Comparison of ENCODE assay signal across 17 cellular contexts in the genomic region with DNA sequence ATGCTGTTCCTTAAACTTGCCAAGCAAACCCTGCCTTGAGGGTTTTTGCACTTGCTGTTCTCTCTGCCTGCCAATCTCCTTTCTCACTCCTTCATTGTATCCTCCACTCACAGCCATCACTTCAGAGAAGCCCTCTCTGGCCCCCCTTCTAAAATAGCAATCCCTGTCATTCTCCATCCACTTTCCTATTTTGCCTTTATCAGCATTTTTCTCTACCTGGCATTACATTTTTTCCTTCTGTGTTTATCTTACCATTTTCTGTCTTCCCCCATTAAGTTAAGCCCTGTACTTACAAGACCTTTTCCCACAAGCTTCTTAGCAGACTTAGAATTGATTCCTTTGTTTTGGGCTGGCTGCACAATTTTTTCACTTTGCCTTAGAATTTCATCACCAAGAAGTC. TPM values are rescaled to one million over a fixed set of nuclear protein-coding genes. Genes with fewer than 3 reads are reported as not detected.
DNase-seq lines count a peak whose midpoint lies in the region; ATAC-seq, FAIRE-seq and TF ChIP-seq lines count a peak whose summit lies in the region.
"Had no signal": no experiment of that assay in that cellular context is flagged by ENCODE, and none has a peak within 500 bp of the region (broad histone marks: within the 10 kb centered on the region; RNA-seq: fewer than 3 reads in every experiment).

No MANE protein-coding gene starts in this region.

- intact Hi-C loops in CD14-positive monocyte (cut with micrococcal nuclease) = no loop called here
- intact Hi-C loops in K562 (cut with micrococcal nuclease) = no loop called here

- H3K9me1 ChIP-seq in K562 (ENCODE audit: control insufficient read depth, insufficient read depth, low read length) = no peaks in the 10 kb centered on the region

- H3K9me3 ChIP-seq in A549 (no peaks in the 10 kb centered on the region), K562 (replicated peaks; ENCODE audit: control insufficient read depth, insufficient read depth, low read depth, low read length) (no peaks in the 10 kb centered on the region)
- H3K9me3 ChIP-seq: BE2C had no signal

- no peak overlapping the region for H3K27ac ChIP-seq in A549
- no peak overlapping the region for H3K27ac ChIP-seq in K562 (ENCODE audit: extremely low read depth, low read depth, low read length)
- H3K27ac ChIP-seq: C4-2B had no signal

- peak overlapping the region in 4 of 7 donors; percentile 6 to 58 (median 28) for H3K27ac Mint-ChIP-seq in CD14-positive monocyte
- peak overlapping the region; percentile 5 for H3K27ac Mint-ChIP-seq in stimulated activated memory B cell treated with anti-CD40 and anti-IgM and Interleukin-4, amounts not matched to agents 10 μg/mL and 1 μg/mL and 100 μg/mL, for 72 hours
- H3K27ac Mint-ChIP-seq: CD4-positive, alpha-beta memory T cell; H9 had no signal

- FAIRE-seq in A549 (lab: Jason Lieb, UNC) (no peak), K562 (lab: Jason Lieb, UNC) (no peak)
- FAIRE-seq: H1, HTR-8/SVneo had no signal

- H3K27me3 Mint-ChIP-seq in CD14-positive monocyte (ENCODE audit: low read depth in 3 of 3) = peaks cover 3 to 5% (median 4%) of the 10 kb centered on the region in 3 donors
- no peaks in the 10 kb centered on the region for H3K27me3 Mint-ChIP-seq in stimulated activated memory B cell treated with anti-CD40 and anti-IgM and Interleukin-4, amounts not matched to agents 10 μg/mL and 1 μg/mL and 100 μg/mL, for 72 hours

- BruUV-seq in K562 (replicated peaks; lab: Mats Ljungman, UMichigan) = no TSS peak

- no peak for TF ChIP-seq CTCF in A549 (IDR thresholded peaks at IDR 0.05)
- no peak for TF ChIP-seq CTCF in CD14-positive monocyte (IDR thresholded peaks at IDR 0.05)
- no peak for TF ChIP-seq CTCF in K562 (IDR thresholded peaks at IDR 0.05 in 2 of 3, conservative IDR thresholded peaks at IDR 0.05 in 1 of 3; ENCODE audit: insufficient read depth in 2 of 3, low read depth in 1 of 3, low read length in 3 of 3)

- H2AFZ ChIP-seq in K562 (ENCODE audit: low read depth, low read length) = no peak overlapping the region

- H3K4me1 Mint-ChIP-seq in CD14-positive monocyte = peaks cover 21% of the 10 kb centered on the region
- peaks cover 17% of the 10 kb centered on the region for H3K4me1 Mint-ChIP-seq in stimulated activated memory B cell treated with anti-CD40 and anti-IgM and Interleukin-4, amounts not matched to agents 10 μg/mL and 1 μg/mL and 100 μg/mL, for 72 hours
- H3K4me1 Mint-ChIP-seq: CD4-positive, alpha-beta memory T cell had no signal

- no peak for ATAC-seq in A549
- no peak for ATAC-seq in K562
- ATAC-seq in stimulated activated memory B cell treated with anti-CD40 and anti-IgM and Interleukin-4, amounts not matched to agents 10 μg/mL and 1 μg/mL and 100 μg/mL, for 72 hours = no peak
- no peak for ATAC-seq in GM19395 (IDR thresholded peaks at IDR 0.05; ENCODE audit: unreplicated experiment)

- H3K4me1 ChIP-seq in A549 (no peaks in the 10 kb centered on the region), K562 (replicated peaks in 1 of 2; ENCODE audit: control insufficient read depth in 2 of 2, insufficient read depth in 2 of 2, low read length in 2 of 2) (no peaks in the 10 kb centered on the region; a peak in 1 of 5 replicates)
- H3K4me1 ChIP-seq: BE2C had no signal

- TF ChIP-seq POLR2A in A549 (IDR thresholded peaks at IDR 0.05; ENCODE audit: low read length) (no peak), K562 (conservative IDR thresholded peaks at IDR 0.05) (no peak)

- H3K4me3 ChIP-seq in A549 (no peak overlapping the region), K562 (no peak overlapping the region)

- no peak overlapping the region for H3K4me3 Mint-ChIP-seq in CD14-positive monocyte
- no peak overlapping the region for H3K4me3 Mint-ChIP-seq in stimulated activated memory B cell treated with anti-CD40 and anti-IgM and Interleukin-4, amounts not matched to agents 10 μg/mL and 1 μg/mL and 100 μg/mL, for 72 hours
- H3K4me3 Mint-ChIP-seq: CD4-positive, alpha-beta memory T cell; H9 had no signal

- no peaks in the 10 kb centered on the region for H3K36me3 Mint-ChIP-seq in CD14-positive monocyte
- no peaks in the 10 kb centered on the region for H3K36me3 Mint-ChIP-seq in stimulated activated memory B cell treated with anti-CD40 and anti-IgM and Interleukin-4, amounts not matched to agents 10 μg/mL and 1 μg/mL and 100 μg/mL, for 72 hours
- H3K36me3 Mint-ChIP-seq: CD4-positive, alpha-beta memory T cell had no signal

- H3K36me3 ChIP-seq in K562 (ENCODE audit: control insufficient read depth, insufficient read depth, low read length) = no peaks in the 10 kb centered on the region
- H3K36me3 ChIP-seq: BE2C had no signal

- POLR2A ChIA-PET in A549 (lab: Yijun Ruan, JAX) (no interaction called here), K562 (lab: Yijun Ruan, JAX) (interaction anchor here (0.9 kb wide), 1 partner anchor 10 kb away, joined by 3 read pairs; no protein-coding TSS in a partner anchor)

- H3K79me2 ChIP-seq in K562 (ENCODE audit: control insufficient read depth, insufficient read depth, low read length) = no peaks in the 10 kb centered on the region

- H3K27me3 ChIP-seq in K562 (ENCODE audit: control insufficient read depth in 2 of 2, insufficient read depth in 2 of 2, low read length in 2 of 2) = peaks cover 4 to 9% of the 10 kb centered on the region in 2 experiments; a peak in 1 of 5 replicates
- H3K27me3 ChIP-seq: BE2C had no signal

- TF ChIP-seq EP300 in A549 (IDR thresholded peaks at IDR 0.05) (no peak), K562 (IDR thresholded peaks at IDR 0.05; ENCODE audit: low read length) (no peak)

- CTCF ChIA-PET in A549 (lab: Yijun Ruan, JAX) (interaction anchor here (0.6 kb wide), 1 partner anchor 284 kb away, joined by 3 read pairs; no protein-coding TSS in a partner anchor), K562 (lab: Yijun Ruan, JAX; ENCODE audit: low intra/inter-chr PET ratio) (no interaction called here)

- TF ChIP-seq RAD21 in A549 (conservative IDR thresholded peaks at IDR 0.05 in 1 of 2, IDR thresholded peaks at IDR 0.05 in 1 of 2) (no peak), K562 (CRISPR knock-in tag; conservative IDR thresholded peaks at IDR 0.05 in 1 of 2, IDR thresholded peaks at IDR 0.05 in 1 of 2) (no peak)

- no peaks in the 10 kb centered on the region; the same call in 1 of the 2 replicates for H4K20me1 ChIP-seq in K562 (replicated peaks; ENCODE audit: control insufficient read depth, insufficient read depth, low read length)

- DNase-seq in A549 (ENCODE audit: low read depth in 1 of 2, low spot score in 1 of 2) (no peak), CD14-positive monocyte (ENCODE audit: low spot score) (no peak), K562 (ENCODE audit: extremely low read depth in 1 of 4, low spot score in 3 of 4) (no peak), NCI-H2107 treated with DMSO at 0.1 percent for 48 hours (lab: John Stamatoyannopoulos, UW; ENCODE audit: unreplicated experiment) (no peak)
- no peak for DNase-seq in activated naive CD4-positive, alpha-beta T cell treated with Interleukin-2 at 50 U/mL for 16 hours
- DNase-seq: 8988T; BE2C; Calu3; CD4-positive, alpha-beta memory T cell; DMS79 treated with DMSO at 0.1 percent for 48 hours; GF-D8; H9 had no signal

- in situ Hi-C loops in K562 (cut with MboI) = no loop called here

- H3K9ac ChIP-seq in K562 (ENCODE audit: insufficient read depth in 1 of 2, low read depth in 2 of 2, low read length in 2 of 2) = no peak overlapping the region

- H3K9me3 Mint-ChIP-seq in CD14-positive monocyte = peaks cover 0 to 4% (median 0%) of the 10 kb centered on the region in 7 donors
- H3K9me3 Mint-ChIP-seq in stimulated activated memory B cell treated with anti-CD40 and anti-IgM and Interleukin-4, amounts not matched to agents 10 μg/mL and 1 μg/mL and 100 μg/mL, for 72 hours = peaks cover 3% of the 10 kb centered on the region

- H3K4me2 ChIP-seq in A549 (no peak overlapping the region), K562 (ENCODE audit: insufficient read depth, low read length) (no peak overlapping the region)

TF ChIP-seq in A549, 52 proteins besides CTCF, POLR2A, EP300 and RAD21:
- TF ChIP-seq CEBPB (IDR thresholded peaks at IDR 0.05) (no peak), MAFK (IDR thresholded peaks at IDR 0.05; ENCODE audit: partially characterized antibody) (peak; percentile 78), FOXS1 (CRISPR knock-in tag; IDR thresholded peaks at IDR 0.05) (no peak)
TF ChIP-seq in A549: peak in this region for 1.

TF ChIP-seq in K562, 482 proteins besides CTCF, POLR2A, EP300 and RAD21 (continues in another document):
- TF ChIP-seq ZNF76 (CRISPR knock-in tag; IDR thresholded peaks at IDR 0.05; ENCODE audit: borderline replicate concordance) (no peak), MAFF (IDR thresholded peaks at IDR 0.05; ENCODE audit: low read length) (peak; percentile 42; the same call in 1 of the 2 replicates)

RNA-seq across cellular contexts. Expression of a gene that starts 26.6 kb away (rescaled TPM):
- polyA plus RNA-seq in A549 (2011; rRNA removed) (14.1 and 15.2 TPM in 2 replicates), A549 (2017; fragmentation: RNase III; extraction: RNeasy Plus Mini Kit Qiagen cat#74134 plus additional on column Dnase treatment) (14.3 to 16.1 TPM (median 15.6 TPM) in 3 replicates), CD14-positive monocyte (under 1 TPM; 0.58 to 0.86 TPM), K562 (2011; rRNA removed) (1.3 and 2.2 TPM in 2 replicates), K562 (2014; fragmentation: Illumina TruSeq; extraction: Trizol) (3.9 and 4.8 TPM in 2 replicates), K562 (2014; fragmentation: Nextera tagmentation; extraction: Ambion mirVana) (under 1 TPM; 0.63 to 0.67 TPM), K562 (2014; rRNA removed) (1.4 and 2.0 TPM in 2 replicates)
- polyA plus RNA-seq in A549 (2012; cell fraction: cytosol; rRNA removed) = 10.6 and 12.3 TPM in 2 replicates
- polyA plus RNA-seq in A549 (2012; cell fraction: nucleus; rRNA removed) = 8.0 and 8.9 TPM in 2 replicates
- 30.7 and 31.7 TPM in 2 replicates for polyA minus RNA-seq in A549 (2011; rRNA and poly(A)+ RNA removed)
- total RNA-seq in K562 (2011; cell fraction: chromatin; rRNA removed; ENCODE audit: low replicate concordance) = 2.4 and 4.7 TPM in 2 replicates
- 3.3 and 3.5 TPM in 2 replicates for total RNA-seq in K562 (2011; cell fraction: nucleolus; rRNA removed)
- total RNA-seq in K562 (2011; cell fraction: nucleoplasm; rRNA removed) = 4.5 and 7.1 TPM in 2 replicates
- total RNA-seq in K562 (2014; rRNA removed) (2.2 and 3.0 TPM in 2 replicates), K562 (2014; rRNA removed; fragmentation: Illumina TruSeq; extraction: Trizol) (2.7 and 3.2 TPM in 2 replicates), K562 (2015; rRNA removed; fragmentation: Illumina TruSeq; extraction: Trizol) (2.9 and 3.0 TPM in 2 replicates), K562 (2021) (5.5 and 5.7 TPM in 2 replicates)
- 1.5 and 2.8 TPM in 2 replicates for polyA plus RNA-seq in K562 (2011; cell fraction: cytosol; rRNA removed)
- polyA plus RNA-seq in K562 (2011; cell fraction: nucleus; rRNA removed) = 0.70 and 2.1 TPM in 2 replicates
- 2.4 and 3.2 TPM in 2 replicates for polyA plus RNA-seq in K562 (2012)
- polyA minus RNA-seq in K562 (2011; rRNA and poly(A)+ RNA removed) = 6.3 and 10.1 TPM in 2 replicates
- 3.0 and 6.8 TPM in 2 replicates for polyA minus RNA-seq in K562 (2011; cell fraction: cytosol; rRNA and poly(A)+ RNA removed)
- polyA minus RNA-seq in K562 (2011; cell fraction: nucleus; rRNA and poly(A)+ RNA removed) = 2.4 and 3.5 TPM in 2 replicates
- polyA plus RNA-seq: CD4-positive, alpha-beta memory T cell had no signal
